Comparison of ENCODE assay signal across 17 cellular contexts in the genomic region with DNA sequence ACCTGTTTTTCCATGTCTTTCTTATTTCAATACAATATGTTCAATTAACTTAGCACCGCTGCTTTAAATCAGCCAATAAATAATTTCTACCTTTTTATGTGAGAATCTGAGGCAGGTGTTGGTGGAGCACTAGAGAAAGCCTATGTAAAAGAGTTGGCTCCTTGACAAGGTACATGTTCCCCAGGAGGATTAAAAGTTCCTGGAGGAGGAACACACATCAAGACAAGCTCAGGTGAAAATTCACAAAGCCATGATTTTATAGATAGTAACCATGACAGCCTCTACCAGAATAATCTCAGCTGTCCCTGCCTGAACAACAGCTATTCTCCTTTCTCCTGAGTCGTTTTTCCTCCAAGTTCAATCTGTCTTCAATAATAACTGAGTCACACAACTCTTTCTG. TPM values are rescaled to one million over a fixed set of nuclear protein-coding genes. Genes with fewer than 3 reads are reported as not detected.
"Had no signal": no experiment of that assay in that cellular context is flagged by ENCODE, and none has a peak within 500 bp of the region (broad histone marks: within the 10 kb centered on the region; RNA-seq: fewer than 3 reads in every experiment).

No MANE protein-coding gene starts in this region.

- H3K9me3 Mint-ChIP-seq: activated naive CD4-positive, alpha-beta T cell treated with anti-CD3 and anti-CD28 coated beads, Interleukin-2, amount 10 ng/mL, durations not matched to agents 7 days and 5 days; activated T-cell treated with anti-CD3 and anti-CD28 coated beads, Interleukin-2, amount 50 U/mL, for 4 hours; dendritic cell treated with granulocyte-macrophage colony-stimulating factor and Interleukin-4, amounts not matched to agents 40 ng/mL and 50 ng/mL, for 4 days; effector memory CD8-positive, alpha-beta T cell; naive thymus-derived CD4-positive, alpha-beta T cell; T-helper 2 cell treated with Interferon-gamma antibody and Interleukin-4, amounts not matched to agents 5 μg/mL and 100 μg/mL, for 36 hours had no signal

- DNase-seq: activated naive CD4-positive, alpha-beta T cell treated with anti-CD3 and anti-CD28 coated beads, Interleukin-2, amount 10 ng/mL, durations not matched to agents 7 days and 5 days; activated T-cell treated with anti-CD3 and anti-CD28 coated beads, Interleukin-2, amount 50 U/mL, for 4 hours; anterior cingulate cortex; cerebellar nuclear complex; effector memory CD8-positive, alpha-beta T cell; gastrocnemius medialis; islet precursor cell; mammary epithelial cell; naive thymus-derived CD4-positive, alpha-beta T cell; psoas muscle; SIG-M5; stimulated activated CD4-positive, alpha-beta T cell treated with anti-CD3 and anti-CD28 coated beads, Interleukin-4, amount 100 ng/mL, for 1 hour; tibial artery had no signal

- H3K27ac Mint-ChIP-seq: activated naive CD4-positive, alpha-beta T cell treated with anti-CD3 and anti-CD28 coated beads, Interleukin-2, amount 10 ng/mL, durations not matched to agents 7 days and 5 days; dendritic cell treated with granulocyte-macrophage colony-stimulating factor and Interleukin-4, amounts not matched to agents 40 ng/mL and 50 ng/mL, for 4 days; T-helper 2 cell treated with Interferon-gamma antibody and Interleukin-4, amounts not matched to agents 5 μg/mL and 100 μg/mL, for 36 hours had no signal

- H3K4me3 Mint-ChIP-seq: activated naive CD4-positive, alpha-beta T cell treated with anti-CD3 and anti-CD28 coated beads, Interleukin-2, amount 10 ng/mL, durations not matched to agents 7 days and 5 days; activated T-cell treated with anti-CD3 and anti-CD28 coated beads, Interleukin-2, amount 50 U/mL, for 4 hours; dendritic cell treated with granulocyte-macrophage colony-stimulating factor and Interleukin-4, amounts not matched to agents 40 ng/mL and 50 ng/mL, for 4 days; effector memory CD8-positive, alpha-beta T cell; naive thymus-derived CD4-positive, alpha-beta T cell; T-helper 2 cell treated with Interferon-gamma antibody and Interleukin-4, amounts not matched to agents 5 μg/mL and 100 μg/mL, for 36 hours had no signal

- H3K27me3 Mint-ChIP-seq: activated naive CD4-positive, alpha-beta T cell treated with anti-CD3 and anti-CD28 coated beads, Interleukin-2, amount 10 ng/mL, durations not matched to agents 7 days and 5 days; dendritic cell treated with granulocyte-macrophage colony-stimulating factor and Interleukin-4, amounts not matched to agents 40 ng/mL and 50 ng/mL, for 4 days; effector memory CD8-positive, alpha-beta T cell; naive thymus-derived CD4-positive, alpha-beta T cell had no signal

RNA-seq across cellular contexts. Expression of gene ZBED2, which starts 3.4 kb away (rescaled TPM):
- total RNA-seq: gastrocnemius medialis, mononuclear cell, psoas muscle, sciatic nerve had no signal
